7 cellular contexts compared by ENCODE assay signal in genomic region chr17:49342575-49342936, GRCh38. TPM values are rescaled to one million over a fixed set of nuclear protein-coding genes. Genes with fewer than 3 reads are reported as not detected.
DNase-seq lines count a peak whose midpoint lies in the region; ATAC-seq and TF ChIP-seq lines count a peak whose summit lies in the region.

No MANE protein-coding gene starts in this region.

- TF ChIP-seq CTCF in HFFc6 (IDR thresholded peaks at IDR 0.05) (no peak), sigmoid colon (IDR thresholded peaks at IDR 0.05) (no peak)

- H3K27ac Mint-ChIP-seq in HFFc6, result peak overlapping the region; percentile 73

- peaks cover 61% of the 10 kb centered on the region for H3K4me1 Mint-ChIP-seq in HFFc6 (ENCODE audit: low read depth)

- H3K36me3 ChIP-seq in SK-N-MC (ENCODE audit: insufficient read depth, low read length) (no peaks in the 10 kb centered on the region), muscle layer of duodenum (ENCODE audit: control insufficient read depth in 1 of 2, insufficient read depth in 2 of 2, low read length in 2 of 2) (no peaks in the 10 kb centered on the region), sigmoid colon (no peaks in the 10 kb centered on the region)

- H3K9me3 ChIP-seq in SK-N-MC (ENCODE audit: low read depth, low read length) (no peaks in the 10 kb centered on the region), muscle layer of duodenum (ENCODE audit: control insufficient read depth in 1 of 2, low read length in 2 of 2) (no peaks in the 10 kb centered on the region), sigmoid colon (no peaks in the 10 kb centered on the region)

- no peak for TF ChIP-seq EP300 in sigmoid colon (IDR thresholded peaks at IDR 0.05)

- H3K36me3 Mint-ChIP-seq in HFFc6 (ENCODE audit: low read depth), result no peaks in the 10 kb centered on the region

- H3K4me1 ChIP-seq in muscle layer of duodenum (ENCODE audit: control insufficient read depth in 1 of 2, insufficient read depth in 2 of 2, low read length in 2 of 2), result peaks cover 8 to 12% of the 10 kb centered on the region in 2 donors
- H3K4me1 ChIP-seq in sigmoid colon, result peaks cover 0 to 67% (median 50%) of the 10 kb centered on the region in 4 donors

- peak; percentile 34 for ATAC-seq in GM18505 (IDR thresholded peaks at IDR 0.05; ENCODE audit: unreplicated experiment)

- DNase-seq in HFFc6, result no peak
- DNase-seq in SK-N-MC (ENCODE audit: low read depth, low spot score), result no peak
- no peak for DNase-seq in effector CD8-positive, alpha-beta T cell (lab: John Stamatoyannopoulos, UW)
- no peak for DNase-seq in activated gamma-delta T cell (lab: John Stamatoyannopoulos, UW)
- no peak for DNase-seq in sigmoid colon

- no peaks in the 10 kb centered on the region for H3K27me3 ChIP-seq in muscle layer of duodenum (ENCODE audit: low read depth, low read length)
- H3K27me3 ChIP-seq in sigmoid colon, result no peaks in the 10 kb centered on the region

- WGBS in sigmoid colon, 2 donors, result 28 to 48% methylated on average over 1 of the region's 1 CpG

- peak overlapping the region; percentile 74 for H3K4me3 ChIP-seq in SK-N-MC
- peak overlapping the region in 1 of 2 donors; percentile 39 for H3K4me3 ChIP-seq in muscle layer of duodenum (ENCODE audit: low read depth in 1 of 2, low read length in 2 of 2)
- H3K4me3 ChIP-seq in sigmoid colon, result no peak overlapping the region

- TF ChIP-seq POLR2A in GM18505 (IDR thresholded peaks at IDR 0.05; ENCODE audit: borderline replicate concordance, extremely low read depth, insufficient read depth, insufficient read length), result no peak
- no peak for TF ChIP-seq POLR2A in sigmoid colon (IDR thresholded peaks at IDR 0.05)

- intact Hi-C loops in sigmoid colon (cut with DNase I), result no loop called here

- H3K27me3 Mint-ChIP-seq in HFFc6 (ENCODE audit: insufficient read depth), result no peaks in the 10 kb centered on the region

- H3K27ac ChIP-seq in SK-N-MC, result peak overlapping the region; percentile 96
- peak overlapping the region; percentile 63 for H3K27ac ChIP-seq in muscle layer of duodenum (ENCODE audit: low read length)
- peak overlapping the region in 2 of 4 donors; percentile 47 to 55 for H3K27ac ChIP-seq in sigmoid colon

- H3K4me3 Mint-ChIP-seq in HFFc6, result peak overlapping the region; percentile 82

- H3K9me3 Mint-ChIP-seq in HFFc6, result no peaks in the 10 kb centered on the region

- H3K9ac ChIP-seq in SK-N-MC (ENCODE audit: insufficient read length), result no peak overlapping the region

RNA-seq across cellular contexts. Expression of gene ZNF652, which starts 19.5 kb away (rescaled TPM):
- total RNA-seq in HFFc6 (2021; fragmentation: NEBNext Ultra II Directional; extraction: Animal tissue kit (Norgen Biotek cat#: 25700)), result 10 to 100 TPM; 12.0 to 15.5 (median 12.7) TPM
- 100 to 1,000 TPM in 3 of 4 donors, 10 to 100 TPM in 1; 83.1 to 134 (median 114) TPM for total RNA-seq in sigmoid colon
- 10 to 100 TPM; 12.9 to 20.2 (median 14.4) TPM for polyA plus RNA-seq in sigmoid colon

Comparison
In these comparisons a context has a peak if more than half of its experiments do, and no peak if none do; other contexts are left out.
1. RNA of gene ZNF652, which starts 19.5 kb away (total RNA-seq): 83.1 to 134 TPM in sigmoid colon; 12.0 to 15.5 TPM in HFFc6; every median in the first group is over 4 times any median in the second.